Comparison of ENCODE assay signal across 1 cellular context in genomic region chr2:48148841-48149240, GRCh38.
TF ChIP-seq lines count a peak whose summit lies in the region.

No MANE protein-coding gene starts in this region.

TF ChIP-seq in K562, 482 proteins besides CTCF, POLR2A, EP300 and RAD21 (continued from another document and continues in another):
- TF ChIP-seq EP400 (IDR thresholded peaks at IDR 0.05): no peak
- no peak for TF ChIP-seq NR1H2 (CRISPR knock-in tag; IDR thresholded peaks at IDR 0.05)
- TF ChIP-seq GTF3C2 (IDR thresholded peaks at IDR 0.05; ENCODE audit: borderline replicate concordance, extremely low read depth, insufficient read length): no peak
- TF ChIP-seq NFIC (IDR thresholded peaks at IDR 0.05): peak; percentile 35; the same call in 1 of the 2 replicates
- no peak for TF ChIP-seq TAF1 (IDR thresholded peaks at IDR 0.05; ENCODE audit: control insufficient read depth, extremely low read depth, insufficient read depth, low read length, severe bottlenecking)
- peak; percentile 81 for TF ChIP-seq TAL1 (IDR thresholded peaks at IDR 0.05)
- TF ChIP-seq RB1 (IDR thresholded peaks at IDR 0.05; ENCODE audit: low read depth): no peak
- no peak for TF ChIP-seq HDAC6 (IDR thresholded peaks at IDR 0.05; ENCODE audit: low read depth, low read length)
- TF ChIP-seq HEY1 (CRISPR knock-in tag; IDR thresholded peaks at IDR 0.05; ENCODE audit: borderline replicate concordance): no peak
- TF ChIP-seq ZNF217 (CRISPR knock-in tag; IDR thresholded peaks at IDR 0.05): no peak
- no peak for TF ChIP-seq CREB3L1 (IDR thresholded peaks at IDR 0.05; ENCODE audit: borderline replicate concordance, low read depth)
- peak; percentile 67; the same call in 1 of the 2 replicates for TF ChIP-seq SMAD4 (CRISPR knock-in tag; conservative IDR thresholded peaks at IDR 0.05)
- peak; percentile 13 for TF ChIP-seq NEUROD1 (IDR thresholded peaks at IDR 0.05; ENCODE audit: borderline replicate concordance, low read depth, low read length, partially characterized antibody)
- TF ChIP-seq ZNF75A (CRISPR knock-in tag; IDR thresholded peaks at IDR 0.05): no peak
- TF ChIP-seq ASH1L (IDR thresholded peaks at IDR 0.05; ENCODE audit: borderline replicate concordance, low read depth, partially characterized antibody): no peak
- TF ChIP-seq POLR2AphosphoS5 (IDR thresholded peaks at IDR 0.05; ENCODE audit: control insufficient read depth, insufficient read depth, low read depth, low read length): peak; percentile 61; the same call in 1 of the 2 replicates
- TF ChIP-seq XRCC5 (IDR thresholded peaks at IDR 0.05; ENCODE audit: low read depth, low read length): no peak
- no peak for TF ChIP-seq SMARCA5 (IDR thresholded peaks at IDR 0.05)
- TF ChIP-seq ZNF707 (CRISPR knock-in tag; conservative IDR thresholded peaks at IDR 0.05): no peak
- peak; percentile 79 for TF ChIP-seq SMARCA4 (IDR thresholded peaks at IDR 0.05)
- no peak for TF ChIP-seq BHLHE40 (IDR thresholded peaks at IDR 0.05; ENCODE audit: low read length)
- TF ChIP-seq RNF219 (CRISPR knock-in tag; IDR thresholded peaks at IDR 0.05): no peak
- TF ChIP-seq ZNF239 (CRISPR knock-in tag; IDR thresholded peaks at IDR 0.05): no peak
- no peak for TF ChIP-seq SIX5 (IDR thresholded peaks at IDR 0.05; ENCODE audit: borderline replicate concordance in 1 of 2, insufficient read depth in 1 of 2, low read depth in 1 of 2, low read length in 2 of 2)
- no peak for TF ChIP-seq HDGF (IDR thresholded peaks at IDR 0.05)
- TF ChIP-seq GATA2 (CRISPR knock-in tag; IDR thresholded peaks at IDR 0.05): no peak
- no peak for TF ChIP-seq THAP12 (CRISPR knock-in tag; IDR thresholded peaks at IDR 0.05)
- no peak for TF ChIP-seq RBM22 (IDR thresholded peaks at IDR 0.05; ENCODE audit: low read depth, low read length, poor library complexity, severe bottlenecking)
- no peak for TF ChIP-seq HNRNPLL (IDR thresholded peaks at IDR 0.05; ENCODE audit: low read depth, low read length, poor library complexity, severe bottlenecking)
- 0 out of 2 replicates have a peak, but pooled peaks have one; percentile 34 for TF ChIP-seq DMBX1 (CRISPR knock-in tag; IDR thresholded peaks at IDR 0.05; ENCODE audit: borderline replicate concordance)
- TF ChIP-seq FOXM1 (IDR thresholded peaks at IDR 0.05; ENCODE audit: low read depth): 0 out of 2 replicates have a peak, but pooled peaks have one; percentile 34
- no peak for TF ChIP-seq FOXM1 (CRISPR knock-in tag; IDR thresholded peaks at IDR 0.05; ENCODE audit: low read depth)
- TF ChIP-seq TAF9B (IDR thresholded peaks at IDR 0.05; ENCODE audit: partially characterized antibody): peak; percentile 38
- no peak for TF ChIP-seq E2F4 (CRISPR knock-in tag; IDR thresholded peaks at IDR 0.05; ENCODE audit: low read depth)
- TF ChIP-seq C11orf30 (IDR thresholded peaks at IDR 0.05; ENCODE audit: low read depth): no peak
- TF ChIP-seq ZNF41 (CRISPR knock-in tag; conservative IDR thresholded peaks at IDR 0.05): no peak
- no peak for TF ChIP-seq ZNF644 (tag; IDR thresholded peaks at IDR 0.05; ENCODE audit: low read depth)
- peak; percentile 52; the same call in 1 of the 2 replicates for TF ChIP-seq PML (IDR thresholded peaks at IDR 0.05; ENCODE audit: low read length)
- TF ChIP-seq ILF3 (IDR thresholded peaks at IDR 0.05; ENCODE audit: borderline replicate concordance): no peak
- no peak for TF ChIP-seq PRPF4 (IDR thresholded peaks at IDR 0.05; ENCODE audit: insufficient read depth, low read depth, low read length, poor library complexity, severe bottlenecking)
- no peak for TF ChIP-seq MAZ (CRISPR knock-in tag; conservative IDR thresholded peaks at IDR 0.05 in 1 of 2, IDR thresholded peaks at IDR 0.05 in 1 of 2)
- no peak for TF ChIP-seq PCBP1 (IDR thresholded peaks at IDR 0.05; ENCODE audit: low read depth, low read length, poor library complexity, severe bottlenecking)
- no peak for TF ChIP-seq ZNF124 (CRISPR knock-in tag; IDR thresholded peaks at IDR 0.05)
- TF ChIP-seq PRMT5 (CRISPR knock-in tag; IDR thresholded peaks at IDR 0.05): no peak
- no peak for TF ChIP-seq BRCA1 (IDR thresholded peaks at IDR 0.05)
- no peak for TF ChIP-seq BRCA1 (CRISPR knock-in tag; IDR thresholded peaks at IDR 0.05)
- TF ChIP-seq RBBP5 (IDR thresholded peaks at IDR 0.05; ENCODE audit: borderline replicate concordance, insufficient read depth, low read length, poor library complexity, severe bottlenecking): no peak
- TF ChIP-seq ZNF79 (CRISPR knock-in tag; IDR thresholded peaks at IDR 0.05; ENCODE audit: low read depth): no peak
- TF ChIP-seq ATF1 (CRISPR knock-in tag; IDR thresholded peaks at IDR 0.05): no peak
- TF ChIP-seq ATF1 (tag; IDR thresholded peaks at IDR 0.05): no peak
- no peak for TF ChIP-seq ZBTB9 (CRISPR knock-in tag; IDR thresholded peaks at IDR 0.05)
- peak; percentile 68; the same call in 1 of the 2 replicates for TF ChIP-seq SMARCE1 (IDR thresholded peaks at IDR 0.05)
- TF ChIP-seq ZBTB12 (CRISPR knock-in tag; IDR thresholded peaks at IDR 0.05): no peak
- no peak for TF ChIP-seq GMEB1 (CRISPR knock-in tag; IDR thresholded peaks at IDR 0.05)
- no peak for TF ChIP-seq SNIP1 (IDR thresholded peaks at IDR 0.05; ENCODE audit: low read depth)
- TF ChIP-seq BRF2 (IDR thresholded peaks at IDR 0.05; ENCODE audit: borderline replicate concordance, insufficient read depth, insufficient read length): no peak
- no peak for TF ChIP-seq FOS (IDR thresholded peaks at IDR 0.05; ENCODE audit: extremely low read depth, insufficient read length)
- peak; percentile 56; the same call in 1 of the 2 replicates for TF ChIP-seq SOX6 (IDR thresholded peaks at IDR 0.05)
- TF ChIP-seq ZNF23 (CRISPR knock-in tag; IDR thresholded peaks at IDR 0.05): no peak
- no peak for TF ChIP-seq ZFPM2 (CRISPR knock-in tag; IDR thresholded peaks at IDR 0.05)
- TF ChIP-seq ZNF584 (CRISPR knock-in tag; IDR thresholded peaks at IDR 0.05; ENCODE audit: low read depth): no peak
- TF ChIP-seq U2AF2 (optimal IDR thresholded peaks at IDR 0.05; ENCODE audit: low read depth, low read length): no peak
